ENCODE assay signal across 23 cellular contexts in genomic region chr2:105321875-105322646, GRCh38. TPM values are rescaled to one million over a fixed set of nuclear protein-coding genes. Genes with fewer than 3 reads are reported as not detected.
DNase-seq lines count a peak whose midpoint lies in the region; ATAC-seq, FAIRE-seq and TF ChIP-seq lines count a peak whose summit lies in the region.
"Had no signal": no experiment of that assay in that cellular context is flagged by ENCODE, and none has a peak within 500 bp of the region (broad histone marks: within the 10 kb centered on the region; RNA-seq: fewer than 3 reads in every experiment).

No MANE protein-coding gene starts in this region.

- POLR2A ChIA-PET in PC-3 (lab: Charles Lee; ENCODE audit: unreplicated experiment): interaction anchor here (0.6 kb wide), 1 partner anchor 313 kb away, joined by 3 read pairs; no protein-coding TSS in a partner anchor

- BruUV-seq in PC-3 (replicated peaks; lab: Mats Ljungman, UMichigan): no TSS peak

- TF ChIP-seq CTCF in bronchial epithelial cell (IDR thresholded peaks at IDR 0.05; ENCODE audit: insufficient read depth, low read length, severe bottlenecking) (no peak), PC-3 (conservative IDR thresholded peaks at IDR 0.05; ENCODE audit: low read depth, low read length) (no peak)

- H3F3A ChIP-seq in PC-3 (ENCODE audit: low read length, unreplicated experiment): no peaks in the 10 kb centered on the region

- intact Hi-C loops in PC-3 (cut with micrococcal nuclease): no loop called here

- H4K20me1 ChIP-seq in PC-3 (ENCODE audit: low read length): no peaks in the 10 kb centered on the region

- peaks cover 84% of the 10 kb centered on the region for H3K79me2 ChIP-seq in PC-3 (ENCODE audit: low read length)

- H3K4me3 ChIP-seq in bronchial epithelial cell (ENCODE audit: low read depth, low read length) (no peak overlapping the region), PC-3 (ENCODE audit: low read length) (no peak overlapping the region)
- H3K4me3 ChIP-seq: lower lobe of right lung, pancreas, SK-N-MC, thyroid gland had no signal

- no peaks in the 10 kb centered on the region for H3K9me3 ChIP-seq in PC-3 (ENCODE audit: low read length)
- H3K9me3 ChIP-seq: Caco-2, lower lobe of right lung, pancreas, thyroid gland had no signal

- H3K36me3 ChIP-seq in bronchial epithelial cell (ENCODE audit: control insufficient read depth, insufficient read depth, low read length) (peaks cover 2% of the 10 kb centered on the region), PC-3 (ENCODE audit: low read depth, low read length) (peaks cover 3% of the 10 kb centered on the region; the same call in 1 of the 2 replicates)
- H3K36me3 ChIP-seq: lower lobe of right lung, pancreas, thyroid gland had no signal

- no peak overlapping the region for H2AFZ ChIP-seq in PC-3 (ENCODE audit: low read length)

- no peaks in the 10 kb centered on the region for H3K9me2 ChIP-seq in PC-3 (replicated peaks; ENCODE audit: low read length)

- CTCF ChIA-PET in PC-3 (lab: Charles Lee): no interaction called here

- H3K27me3 ChIP-seq in bronchial epithelial cell (ENCODE audit: control insufficient read depth, insufficient read depth, low read length) (no peaks in the 10 kb centered on the region), PC-3 (ENCODE audit: low read length) (no peaks in the 10 kb centered on the region)
- H3K27me3 ChIP-seq: pancreas, thyroid gland had no signal

- ATAC-seq in GM18868 (IDR thresholded peaks at IDR 0.05; ENCODE audit: unreplicated experiment): peak; percentile 52
- peak; percentile 51 for ATAC-seq in HG03432 (IDR thresholded peaks at IDR 0.05; ENCODE audit: unreplicated experiment)
- ATAC-seq in PC-3: no peak
- ATAC-seq: lower lobe of right lung, pancreas had no signal

- H3K27ac ChIP-seq in PC-3 (ENCODE audit: low read length): no peak overlapping the region
- H3K27ac ChIP-seq: lower lobe of right lung, pancreas, SK-N-MC, thyroid gland had no signal

- peaks cover 38% of the 10 kb centered on the region for H3K4me1 ChIP-seq in PC-3 (ENCODE audit: insufficient read depth, low read length)
- H3K4me1 ChIP-seq: lower lobe of right lung had no signal

- DNase-seq in Daoy (ENCODE audit: low read depth) (peak; percentile 20), bronchial epithelial cell (ENCODE audit: low read depth) (peak; percentile 63), PC-3 (no peak), NCI-H1930 (lab: John Stamatoyannopoulos, UW) (no peak), OCI-M2 (lab: John Stamatoyannopoulos, UW; ENCODE audit: unreplicated experiment) (no peak)
- DNase-seq in activated effector memory CD4-positive, alpha-beta T cell treated with Interleukin-2 at 50 U/mL for 16 hours: no peak
- DNase-seq: activated CD4-positive, alpha-beta T cell treated with anti-CD3 and anti-CD28 coated beads, Interleukin-2, amount 50 U/mL, for 4 hours; amniotic stem cell; Caco-2; GF-D8; lower lobe of right lung; MM.1S; naive B cell; NCI-H187; NCI-H524; pancreas; stimulated activated CD4-positive, alpha-beta T cell treated with anti-CD3 and anti-CD28 coated beads, Interleukin-4, amount 100 ng/mL, for 1 hour; thyroid gland had no signal

- no peak overlapping the region for H3K9ac ChIP-seq in PC-3 (ENCODE audit: low read length)

- no peak for FAIRE-seq in bronchial epithelial cell (lab: Jason Lieb, UNC)
- FAIRE-seq: colon, frontal cortex, pancreas had no signal

- no peak overlapping the region for H3K4me2 ChIP-seq in PC-3 (ENCODE audit: low read length)

RNA-seq across cellular contexts. Expression of gene TGFBRAP1, which starts 7.5 kb away (rescaled TPM):
- 13.4 and 15.7 TPM in 2 replicates for total RNA-seq in Daoy (2014; rRNA removed; shearing (Covaris generic))
- 10.8 and 13.7 TPM in 2 replicates for total RNA-seq in bronchial epithelial cell
- total RNA-seq in PC-3 (2014; rRNA removed): 26.5 and 27.3 TPM in 2 replicates

RNA-seq across cellular contexts. Expression of gene C2orf49, which starts 15.3 kb away (rescaled TPM):
- total RNA-seq in Daoy (2014; rRNA removed; shearing (Covaris generic)): 10.1 and 19.9 TPM in 2 replicates
- 25.6 and 28.2 TPM in 2 replicates for total RNA-seq in bronchial epithelial cell
- 7.2 and 11.6 TPM in 2 replicates for total RNA-seq in PC-3 (2014; rRNA removed)

Comparison
In these comparisons a context has a peak if more than half of its experiments do, and no peak if none do; other contexts are left out.
1. DNase-seq: peak in Daoy (single experiment) and bronchial epithelial cell (single experiment); none in PC-3 (single experiment), NCI-H1930 (0 of 2), OCI-M2 (single experiment) and activated effector memory CD4-positive, alpha-beta T cell treated with Interleukin-2 at 50 U/mL for 16 hours (single experiment).